In genomic region chr16:69077251-69077650, GRCh38 we compare ENCODE assay signal across 21 cellular contexts. TPM values are rescaled to one million over a fixed set of nuclear protein-coding genes. Genes with fewer than 3 reads are reported as not detected.
DNase-seq lines count a peak whose midpoint lies in the region; ATAC-seq lines count a peak whose summit lies in the region.
"Had no signal": no experiment of that assay in that cellular context is flagged by ENCODE, and none has a peak within 500 bp of the region (broad histone marks: within the 10 kb centered on the region; RNA-seq: fewer than 3 reads in every experiment).

No MANE protein-coding gene starts in this region.

- ATAC-seq in esophagus mucosa, result peak; percentile 83
- no peak for ATAC-seq in GM18520 (IDR thresholded peaks at IDR 0.05; ENCODE audit: unreplicated experiment)
- ATAC-seq: activated CD8-positive, alpha-beta memory T cell treated with anti-CD3 and anti-CD28 coated beads, Interleukin-2, amount 10 ng/mL, durations not matched to agents 7 days and 5 days; right cardiac atrium; stimulated activated effector memory CD8-positive, alpha-beta T cell treated with anti-CD3 and anti-CD28 coated beads, Interleukin-12 subunit alpha, Interleukin-12 subunit beta, amount 100 ng/mL, for 72 hours; upper lobe of right lung had no signal

- no peaks in the 10 kb centered on the region for H3K9me3 ChIP-seq in SJCRH30 (replicated peaks)
- H3K9me3 ChIP-seq: upper lobe of right lung had no signal

- H3K27ac ChIP-seq in SJCRH30, result no peak overlapping the region
- H3K27ac ChIP-seq: KMS-11, upper lobe of right lung had no signal

- H3K36me3 ChIP-seq in SJCRH30, result no peaks in the 10 kb centered on the region
- H3K36me3 ChIP-seq: upper lobe of right lung had no signal

- DNase-seq in HK-2 (ENCODE audit: unreplicated experiment), result peak; percentile 63
- DNase-seq in RKO (ENCODE audit: low spot score), result peak; percentile 77
- peak; percentile 98 for DNase-seq in renal cortical epithelial cell (ENCODE audit: low read depth)
- no peak for DNase-seq in foreskin melanocyte
- DNase-seq in SJCRH30, result no peak
- no peak for DNase-seq in DMS153 (lab: John Stamatoyannopoulos, UW)
- DNase-seq: activated CD8-positive, alpha-beta memory T cell treated with anti-CD3 and anti-CD28 coated beads, Interleukin-2, amount 10 ng/mL, durations not matched to agents 7 days and 5 days; activated naive CD4-positive, alpha-beta T cell treated with anti-CD3 and anti-CD28 coated beads for 36 hours; caudate nucleus; CD4-positive, alpha-beta T cell; GDM1; hippocampal formation; NCI-H1436 treated with DMSO at 0.1 percent for 48 hours; OCI-M1; right cardiac atrium; upper lobe of right lung had no signal

- H3K4me1 ChIP-seq in SJCRH30, result no peaks in the 10 kb centered on the region
- H3K4me1 ChIP-seq: upper lobe of right lung had no signal

- no peaks in the 10 kb centered on the region for H3K27me3 ChIP-seq in SJCRH30
- H3K27me3 ChIP-seq: upper lobe of right lung had no signal

- H3K4me3 ChIP-seq in SJCRH30, result no peak overlapping the region
- H3K4me3 ChIP-seq: upper lobe of right lung had no signal

RNA-seq across cellular contexts. Expression of gene HAS3, which starts 28.2 kb away (rescaled TPM):
- total RNA-seq in esophagus mucosa, result 72.2 TPM
- 15.5 and 22.8 TPM in 2 replicates for total RNA-seq in renal cortical epithelial cell
- total RNA-seq in SJCRH30 (2014; rRNA removed; shearing (Covaris generic)), result 0.08 and 0.25 TPM in 2 replicates
- total RNA-seq: NCI-H460 had no signal

RNA-seq across cellular contexts. Expression of gene CHTF8, which starts 55.1 kb away (rescaled TPM):
- 89.6 TPM for total RNA-seq in esophagus mucosa
- total RNA-seq in renal cortical epithelial cell, result 67.7 and 103 TPM in 2 replicates
- total RNA-seq in SJCRH30 (2014; rRNA removed; shearing (Covaris generic)), result 38.2 and 42.3 TPM in 2 replicates

RNA-seq across cellular contexts. Expression of gene UTP4, which starts 55.2 kb away (rescaled TPM):
- total RNA-seq in esophagus mucosa (30.2 TPM), renal cortical epithelial cell (24.0 and 37.5 TPM in 2 replicates)
- 23.8 and 31.4 TPM in 2 replicates for total RNA-seq in SJCRH30 (2014; rRNA removed; shearing (Covaris generic))

Comparison
In these comparisons a context has a peak if more than half of its experiments do, and no peak if none do; other contexts are left out.
1. DNase-seq: peak in HK-2 (single experiment), RKO (single experiment) and renal cortical epithelial cell (single experiment); none in foreskin melanocyte (single experiment), SJCRH30 (0 of 2) and DMS153 (single experiment).
2. RNA of gene HAS3, which starts 28.2 kb away (total RNA-seq): 72.2 TPM in esophagus mucosa (single experiment) and 15.5 to 22.8 TPM in renal cortical epithelial cell; 0.08 to 0.25 TPM in SJCRH30; every median in the first group is over 10 times any median in the second.